ENCODE assay signal across 38 cellular contexts in genomic region chr6:160368670-160369069, GRCh38. TPM values are rescaled to one million over a fixed set of nuclear protein-coding genes. Genes with fewer than 3 reads are reported as not detected.
"Had no signal": no experiment of that assay in that cellular context is flagged by ENCODE, and none has a peak within 500 bp of the region (broad histone marks: within the 10 kb centered on the region; RNA-seq: fewer than 3 reads in every experiment).

No MANE protein-coding gene starts in this region.

- H3K4me3 Mint-ChIP-seq: activated CD4-positive, alpha-beta memory T cell treated with anti-CD3 and anti-CD28 coated beads for 36 hours; activated CD4-positive, alpha-beta T cell treated with anti-CD3 and anti-CD28 coated beads for 36 hours; activated CD4-positive, alpha-beta T cell treated with anti-CD3 and anti-CD28 coated beads, Interleukin-2, amount 10 ng/mL, durations not matched to agents 24 days and 14 days; activated CD8-positive, alpha-beta memory T cell treated with anti-CD3 and anti-CD28 coated beads, Interleukin-2, amount 10 ng/mL, durations not matched to agents 7 days and 5 days; activated CD8-positive, alpha-beta T cell treated with anti-CD3 and anti-CD28 coated beads, Interleukin-2, amount 10 ng/mL, durations not matched to agents 7 days and 5 days; activated naive CD4-positive, alpha-beta T cell treated with anti-CD3 and anti-CD28 coated beads for 36 hours; activated naive CD4-positive, alpha-beta T cell treated with anti-CD3 and anti-CD28 coated beads, Interleukin-2, amount 50 U/mL, for 24 hours; activated naive CD8-positive, alpha-beta T cell treated with anti-CD3 and anti-CD28 coated beads for 36 hours; activated naive CD8-positive, alpha-beta T cell treated with anti-CD3 and anti-CD28 coated beads, Interleukin-2, amount 50 U/mL, for 24 hours; activated T-helper 1 cell treated with anti-CD3 and anti-CD28 coated beads, Interleukin-12 subunit alpha, Interleukin-12 subunit beta, Interleukin-2, Interleukin-4 antibody, amounts not matched to agents 30 ng/mL and 10 ng/mL and 1 ng/mL, durations not matched to agents 14 hours and 24 hours and 36 hours; effector memory CD8-positive, alpha-beta T cell; T-cell; T-helper 1 cell treated with Interleukin-12 subunit alpha and Interleukin-12 subunit beta and Interleukin-4 antibody, amounts not matched to agents 30 μg/mL and 1 μg/mL, for 36 hours had no signal

- DNase-seq: activated CD4-positive, alpha-beta memory T cell treated with anti-CD3 and anti-CD28 coated beads for 36 hours; activated CD4-positive, alpha-beta T cell treated with anti-CD3 and anti-CD28 coated beads for 36 hours; activated CD4-positive, alpha-beta T cell treated with anti-CD3 and anti-CD28 coated beads, Interleukin-2, amount 10 ng/mL, durations not matched to agents 24 days and 14 days; activated CD4-positive, CD25-positive, alpha-beta regulatory T cell; activated CD4-positive, CD25-positive, alpha-beta regulatory T cell treated with anti-CD3 and anti-CD28 coated beads, Interleukin-2, amount 50 U/mL, for 72 hours; activated CD8-positive, alpha-beta memory T cell treated with anti-CD3 and anti-CD28 coated beads, Interleukin-2, amount 10 ng/mL, durations not matched to agents 7 days and 5 days; activated CD8-positive, alpha-beta memory T cell treated with anti-CD3 and anti-CD28 coated beads, Interleukin-2, amount 50 U/mL, for 4 hours; activated CD8-positive, alpha-beta T cell treated with anti-CD3 and anti-CD28 coated beads, Interleukin-2, amount 10 ng/mL, durations not matched to agents 7 days and 5 days; activated effector memory CD4-positive, alpha-beta T cell treated with anti-CD3 and anti-CD28 coated beads, Interleukin-2, amount 50 U/mL, for 16 hours; activated naive CD4-positive, alpha-beta T cell treated with anti-CD3 and anti-CD28 coated beads for 36 hours; activated naive CD8-positive, alpha-beta T cell treated with anti-CD3 and anti-CD28 coated beads for 36 hours; activated naive CD8-positive, alpha-beta T cell treated with anti-CD3 and anti-CD28 coated beads, Interleukin-2, amount 50 U/mL, for 24 hours; activated T-cell treated with anti-CD3 and anti-CD28 coated beads, Interleukin-2, amount 50 U/mL, for 1 hour; activated T-cell treated with anti-CD3 and anti-CD28 coated beads, Interleukin-2, amount 50 U/mL, for 48 hours; adrenal gland; amygdala; aorta; body of pancreas; caudate nucleus; cortex of kidney; dermis blood vessel endothelial cell; effector CD4-positive, alpha-beta T cell; effector memory CD8-positive, alpha-beta T cell; erythroblast; esophagus squamous epithelium; foreskin fibroblast; glutamatergic neuron; SW 1271; T-cell; T1000; WERI-Rb-1 had no signal

- H3K4me3 ChIP-seq: adrenal gland, body of pancreas, esophagus squamous epithelium had no signal

- FAIRE-seq: frontal cortex had no signal

- ATAC-seq: activated CD4-positive, alpha-beta T cell treated with anti-CD3 and anti-CD28 coated beads for 36 hours; activated CD8-positive, alpha-beta memory T cell treated with anti-CD3 and anti-CD28 coated beads, Interleukin-2, amount 10 ng/mL, durations not matched to agents 7 days and 5 days; activated CD8-positive, alpha-beta T cell treated with anti-CD3 and anti-CD28 coated beads, Interleukin-2, amount 10 ng/mL, durations not matched to agents 7 days and 5 days; activated naive CD8-positive, alpha-beta T cell treated with anti-CD3 and anti-CD28 coated beads, Interleukin-2, amount 50 U/mL, for 24 hours; body of pancreas; effector memory CD8-positive, alpha-beta T cell; T-cell had no signal

- H3K4me1 ChIP-seq: adrenal gland, body of pancreas had no signal

- H3K36me3 Mint-ChIP-seq: activated CD4-positive, alpha-beta memory T cell treated with anti-CD3 and anti-CD28 coated beads for 36 hours; activated CD8-positive, alpha-beta memory T cell treated with anti-CD3 and anti-CD28 coated beads, Interleukin-2, amount 10 ng/mL, durations not matched to agents 7 days and 5 days; activated naive CD4-positive, alpha-beta T cell treated with anti-CD3 and anti-CD28 coated beads, Interleukin-2, amount 50 U/mL, for 24 hours; activated naive CD8-positive, alpha-beta T cell treated with anti-CD3 and anti-CD28 coated beads for 36 hours; T-cell had no signal

- H3K9me3 Mint-ChIP-seq: activated naive CD4-positive, alpha-beta T cell treated with anti-CD3 and anti-CD28 coated beads, Interleukin-2, amount 50 U/mL, for 24 hours; activated naive CD8-positive, alpha-beta T cell treated with anti-CD3 and anti-CD28 coated beads for 36 hours; activated T-helper 2 cell treated with anti-CD3 and anti-CD28 coated beads, Interferon-gamma antibody, Interleukin-2, Interleukin-4, amounts not matched to agents 10 μg/mL and 5 μg/mL and 100 μg/mL, durations not matched to agents 14 hours and 24 hours and 36 hours; T-helper 1 cell treated with Interleukin-12 subunit alpha and Interleukin-12 subunit beta and Interleukin-4 antibody, amounts not matched to agents 30 μg/mL and 1 μg/mL, for 36 hours had no signal

- H3K36me3 ChIP-seq: adrenal gland, esophagus squamous epithelium, WERI-Rb-1 had no signal

- H3K27me3 ChIP-seq: adrenal gland, body of pancreas, esophagus squamous epithelium had no signal

- H3K27ac Mint-ChIP-seq: activated CD4-positive, alpha-beta memory T cell treated with anti-CD3 and anti-CD28 coated beads for 36 hours; activated CD4-positive, alpha-beta T cell treated with anti-CD3 and anti-CD28 coated beads for 36 hours; activated CD4-positive, alpha-beta T cell treated with anti-CD3 and anti-CD28 coated beads, Interleukin-2, amount 10 ng/mL, durations not matched to agents 24 days and 14 days; activated CD8-positive, alpha-beta memory T cell treated with anti-CD3 and anti-CD28 coated beads, Interleukin-2, amount 10 ng/mL, durations not matched to agents 7 days and 5 days; activated CD8-positive, alpha-beta T cell treated with anti-CD3 and anti-CD28 coated beads, Interleukin-2, amount 10 ng/mL, durations not matched to agents 7 days and 5 days; activated naive CD4-positive, alpha-beta T cell treated with anti-CD3 and anti-CD28 coated beads for 36 hours; activated naive CD4-positive, alpha-beta T cell treated with anti-CD3 and anti-CD28 coated beads, Interleukin-2, amount 50 U/mL, for 24 hours; activated naive CD8-positive, alpha-beta T cell treated with anti-CD3 and anti-CD28 coated beads for 36 hours; activated naive CD8-positive, alpha-beta T cell treated with anti-CD3 and anti-CD28 coated beads, Interleukin-2, amount 50 U/mL, for 24 hours; activated T-helper 1 cell treated with anti-CD3 and anti-CD28 coated beads, Interleukin-12 subunit alpha, Interleukin-12 subunit beta, Interleukin-2, Interleukin-4 antibody, amounts not matched to agents 30 ng/mL and 10 ng/mL and 1 ng/mL, durations not matched to agents 14 hours and 24 hours and 36 hours; activated T-helper 2 cell treated with anti-CD3 and anti-CD28 coated beads, Interferon-gamma antibody, Interleukin-2, Interleukin-4, amounts not matched to agents 10 μg/mL and 5 μg/mL and 100 μg/mL, durations not matched to agents 14 hours and 24 hours and 36 hours; effector memory CD8-positive, alpha-beta T cell; T-cell; T-helper 1 cell treated with Interleukin-12 subunit alpha and Interleukin-12 subunit beta and Interleukin-4 antibody, amounts not matched to agents 30 μg/mL and 1 μg/mL, for 36 hours had no signal

- H3K9me3 ChIP-seq: adrenal gland had no signal

- H3K27ac ChIP-seq: adrenal gland, body of pancreas, esophagus squamous epithelium, WERI-Rb-1 had no signal

- H3K27me3 Mint-ChIP-seq: activated CD4-positive, alpha-beta memory T cell treated with anti-CD3 and anti-CD28 coated beads for 36 hours; activated CD4-positive, alpha-beta T cell treated with anti-CD3 and anti-CD28 coated beads, Interleukin-2, amount 10 ng/mL, durations not matched to agents 24 days and 14 days had no signal

- H3K4me1 Mint-ChIP-seq: activated CD4-positive, alpha-beta T cell treated with anti-CD3 and anti-CD28 coated beads for 36 hours; activated CD4-positive, alpha-beta T cell treated with anti-CD3 and anti-CD28 coated beads, Interleukin-2, amount 10 ng/mL, durations not matched to agents 24 days and 14 days; activated CD8-positive, alpha-beta memory T cell treated with anti-CD3 and anti-CD28 coated beads, Interleukin-2, amount 10 ng/mL, durations not matched to agents 7 days and 5 days; activated naive CD4-positive, alpha-beta T cell treated with anti-CD3 and anti-CD28 coated beads, Interleukin-2, amount 50 U/mL, for 24 hours; activated naive CD8-positive, alpha-beta T cell treated with anti-CD3 and anti-CD28 coated beads for 36 hours; activated naive CD8-positive, alpha-beta T cell treated with anti-CD3 and anti-CD28 coated beads, Interleukin-2, amount 50 U/mL, for 24 hours; T-cell had no signal

RNA-seq across cellular contexts. Expression of gene SLC22A3, which starts 20.5 kb away (rescaled TPM):
- total RNA-seq: activated CD4-positive, alpha-beta memory T cell treated with anti-CD3 and anti-CD28 coated beads for 36 hours; activated CD4-positive, alpha-beta T cell treated with anti-CD3 and anti-CD28 coated beads for 36 hours; activated CD4-positive, alpha-beta T cell treated with anti-CD3 and anti-CD28 coated beads, Interleukin-2, amount 10 ng/mL, durations not matched to agents 24 days and 14 days; activated CD8-positive, alpha-beta memory T cell treated with anti-CD3 and anti-CD28 coated beads for 36 hours; activated CD8-positive, alpha-beta memory T cell treated with anti-CD3 and anti-CD28 coated beads, Interleukin-2, amount 10 ng/mL, durations not matched to agents 7 days and 5 days; activated CD8-positive, alpha-beta T cell treated with anti-CD3 and anti-CD28 coated beads, Interleukin-2, amount 10 ng/mL, durations not matched to agents 7 days and 5 days; activated naive CD4-positive, alpha-beta T cell treated with anti-CD3 and anti-CD28 coated beads for 36 hours; activated naive CD8-positive, alpha-beta T cell treated with anti-CD3 and anti-CD28 coated beads for 36 hours; activated T-helper 1 cell treated with anti-CD3 and anti-CD28 coated beads, Interleukin-12 subunit alpha, Interleukin-12 subunit beta, Interleukin-2, Interleukin-4 antibody, amounts not matched to agents 30 ng/mL and 10 ng/mL and 1 ng/mL, durations not matched to agents 14 hours and 24 hours and 36 hours; activated T-helper 2 cell treated with anti-CD3 and anti-CD28 coated beads, Interferon-gamma antibody, Interleukin-2, Interleukin-4, amounts not matched to agents 10 μg/mL and 5 μg/mL and 100 μg/mL, durations not matched to agents 14 hours and 24 hours and 36 hours; T-helper 2 cell treated with Interferon-gamma antibody and Interleukin-4, amounts not matched to agents 100 ng/mL and 5 ng/mL, for 36 hours had no signal
